In the genomic region with DNA sequence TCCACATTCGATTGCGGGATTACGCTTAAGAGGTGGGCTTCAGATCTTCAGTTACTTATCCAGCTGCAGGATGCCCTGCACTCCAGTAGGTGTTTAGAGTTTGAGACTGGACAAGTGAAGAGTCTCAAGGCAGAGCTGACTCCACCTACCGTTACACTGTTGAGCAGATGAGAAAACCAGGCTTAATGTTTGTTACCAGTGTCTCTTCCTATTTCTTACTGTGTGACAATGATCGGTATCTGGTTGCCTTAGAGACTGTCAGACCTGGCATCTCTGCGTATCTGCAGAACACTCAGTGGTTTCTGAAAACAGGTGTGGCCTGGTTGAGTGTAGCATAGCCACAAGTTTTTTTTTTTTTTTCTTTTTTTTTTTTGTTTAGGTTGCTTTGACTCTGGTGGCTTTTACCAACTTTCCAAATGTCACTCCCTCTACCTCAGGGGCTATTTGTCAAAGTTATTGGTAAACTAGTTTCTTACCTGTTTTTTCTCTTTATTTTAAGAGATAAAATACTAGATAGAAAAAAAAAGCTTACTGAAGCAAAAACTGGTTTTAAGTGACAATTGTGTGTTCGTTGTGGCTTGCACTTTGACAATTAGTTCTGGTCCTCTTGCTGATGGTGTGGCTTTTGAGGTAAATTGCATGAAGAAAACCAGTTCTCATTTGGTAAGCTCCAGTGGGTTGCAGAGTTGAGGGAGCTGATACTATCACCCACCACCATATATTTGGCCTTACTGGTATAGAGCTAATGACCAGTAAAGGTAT, we compare ENCODE assay signal across 1 cellular context.
TF ChIP-seq lines count a peak whose summit lies in the region.

No MANE protein-coding gene starts in this region.

TF ChIP-seq in WTC11, 78 proteins besides CTCF, POLR2A, EP300 and RAD21 (continued from another document):
- TF ChIP-seq ZNF317 (CRISPR knock-in tag; IDR thresholded peaks at IDR 0.05; ENCODE audit: borderline replicate concordance, low read depth) (no peak), RORB (CRISPR knock-in tag; IDR thresholded peaks at IDR 0.05) (no peak)
TF ChIP-seq in WTC11: peak in this region for 0.
